Comparison of ENCODE assay signal across 8 cellular contexts in the genomic region with DNA sequence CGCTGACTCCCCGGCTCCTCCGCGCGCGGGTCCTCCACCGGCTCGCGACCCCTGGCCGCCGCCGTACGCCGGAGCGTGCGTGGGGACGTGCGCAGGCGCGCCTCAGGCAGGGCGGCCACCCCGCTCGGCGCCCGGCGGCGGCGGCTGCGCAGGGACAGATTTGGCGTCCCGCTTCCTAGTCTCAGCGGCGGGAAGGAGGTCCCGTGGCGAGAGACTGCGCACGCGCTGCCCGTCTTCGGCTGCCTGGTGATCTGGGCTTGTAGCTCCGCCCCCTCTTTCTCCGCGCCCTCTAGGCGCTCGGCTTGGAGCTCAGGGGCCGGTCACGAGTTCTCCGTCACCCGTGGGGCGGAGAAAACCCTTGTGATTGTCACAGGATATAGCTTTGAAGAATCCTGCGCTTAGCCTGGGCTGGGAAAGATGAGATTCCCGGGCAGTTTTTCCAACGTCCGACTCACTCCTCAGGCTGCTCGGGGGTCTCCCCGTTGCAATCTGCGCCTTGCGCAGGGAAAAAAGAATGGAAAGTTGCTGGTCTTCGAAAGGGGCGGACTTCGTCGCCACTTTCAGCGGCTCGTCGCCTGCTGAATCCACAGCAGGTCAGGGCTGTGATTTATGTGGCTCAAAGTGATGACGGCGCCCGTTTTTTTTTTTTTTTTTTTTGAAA. TPM values are rescaled to one million over a fixed set of nuclear protein-coding genes. Genes with fewer than 3 reads are reported as not detected.
DNase-seq lines count a peak whose midpoint lies in the region; ATAC-seq and TF ChIP-seq lines count a peak whose summit lies in the region.

A gene with protein sequence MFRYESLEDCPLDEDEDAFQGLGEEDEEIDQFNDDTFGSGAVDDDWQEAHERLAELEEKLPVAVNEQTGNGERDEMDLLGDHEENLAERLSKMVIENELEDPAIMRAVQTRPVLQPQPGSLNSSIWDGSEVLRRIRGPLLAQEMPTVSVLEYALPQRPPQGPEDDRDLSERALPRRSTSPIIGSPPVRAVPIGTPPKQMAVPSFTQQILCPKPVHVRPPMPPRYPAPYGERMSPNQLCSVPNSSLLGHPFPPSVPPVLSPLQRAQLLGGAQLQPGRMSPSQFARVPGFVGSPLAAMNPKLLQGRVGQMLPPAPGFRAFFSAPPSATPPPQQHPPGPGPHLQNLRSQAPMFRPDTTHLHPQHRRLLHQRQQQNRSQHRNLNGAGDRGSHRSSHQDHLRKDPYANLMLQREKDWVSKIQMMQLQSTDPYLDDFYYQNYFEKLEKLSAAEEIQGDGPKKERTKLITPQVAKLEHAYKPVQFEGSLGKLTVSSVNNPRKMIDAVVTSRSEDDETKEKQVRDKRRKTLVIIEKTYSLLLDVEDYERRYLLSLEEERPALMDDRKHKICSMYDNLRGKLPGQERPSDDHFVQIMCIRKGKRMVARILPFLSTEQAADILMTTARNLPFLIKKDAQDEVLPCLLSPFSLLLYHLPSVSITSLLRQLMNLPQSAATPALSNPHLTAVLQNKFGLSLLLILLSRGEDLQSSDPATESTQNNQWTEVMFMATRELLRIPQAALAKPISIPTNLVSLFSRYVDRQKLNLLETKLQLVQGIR (minus strand): TSS at position 88 of the 661 bp plus-strand sequence. CDS start 142 bp downstream, outside the sequence.

- no TSS peak for BruUV-seq in PC-9 (replicated peaks; lab: Mats Ljungman, UMichigan)

- peak within 1 kb of the TSS; percentile 94 for H2AFZ ChIP-seq in PC-9

- POLR2A ChIA-PET in PC-9 (lab: Charles Lee; ENCODE audit: unreplicated experiment) = interaction anchor here (0.5 to 1.0 kb wide), 15 partner anchors 20 to 1919 kb away, joined by 3 to 29 read pairs (median 8); partner anchors contain the start of gene OSBP

- no peaks in the 10 kb centered on the region for H3K27me3 ChIP-seq in PC-9 (ENCODE audit: insufficient read depth, low read depth)

- peak; percentile 91 for ATAC-seq in GM21619 (IDR thresholded peaks at IDR 0.05; ENCODE audit: unreplicated experiment)

- DNase-seq in DMS153 (lab: John Stamatoyannopoulos, UW) = peak; percentile 97
- DNase-seq in Jurkat, Clone E6-1 (ENCODE audit: low read depth, low spot score) = peak; percentile 97
- peak; percentile 95 to 99 for DNase-seq in PC-9
- DNase-seq in activated T-cell treated with anti-CD3 and anti-CD28 coated beads, Interleukin-2, amount 50 U/mL, for 1 hour = peak; percentile 98
- DNase-seq in epithelial cell of proximal tubule (ENCODE audit: low read depth) = peak; percentile 82
- peak; percentile 100 for DNase-seq in mucosa of gallbladder (ENCODE audit: low spot score)
- peak; percentile 97 to 98 for DNase-seq in stimulated activated CD8-positive, alpha-beta memory T cell treated with anti-CD3 and anti-CD28 coated beads, Interleukin-4, amount 100 ng/mL, for 4 hours (ENCODE audit: low read depth in 2 of 2, low spot score in 1 of 2)

- H3K27ac ChIP-seq in PC-9 = peak within 1 kb of the TSS; percentile 88

- peak within 1 kb of the TSS; percentile 84 for H3K4me2 ChIP-seq in PC-9

- H3F3A ChIP-seq in PC-9 (ENCODE audit: insufficient read depth, low read depth) = peaks cover 21% of the 10 kb centered on the region; the same call in 1 of the 2 replicates

- no peaks in the 10 kb centered on the region for H3K9me3 ChIP-seq in PC-9 (ENCODE audit: insufficient read depth, low read depth)

- peaks cover 25% of the 10 kb centered on the region for H3K4me1 ChIP-seq in PC-9 (replicated peaks; ENCODE audit: insufficient read depth)

- peaks cover 40% of the 10 kb centered on the region for H3K79me2 ChIP-seq in PC-9 (ENCODE audit: low read depth)

- peaks cover 11% of the 10 kb centered on the region for H4K20me1 ChIP-seq in PC-9 (ENCODE audit: insufficient read depth)

- TF ChIP-seq CTCF in PC-9 (conservative IDR thresholded peaks at IDR 0.05) = no peak
- TF ChIP-seq CTCF in epithelial cell of proximal tubule (conservative IDR thresholded peaks at IDR 0.05; ENCODE audit: low read depth, low read length) = no peak

- H3K36me3 ChIP-seq in PC-9 (ENCODE audit: low read depth) = peaks cover 19% of the 10 kb centered on the region

- CTCF ChIA-PET in PC-9 (lab: Charles Lee) = interaction anchor here (0.6 to 0.8 kb wide), 10 partner anchors 11 to 1887 kb away, joined by 3 to 12 read pairs (median 4); no protein-coding TSS in a partner anchor

- no peaks in the 10 kb centered on the region for H3K9me2 ChIP-seq in PC-9 (ENCODE audit: insufficient read depth)

- intact Hi-C loops in PC-9 (cut with micrococcal nuclease; ENCODE audit: unreplicated experiment) = loop anchor here (1.0 to 5.0 kb wide), 8 partner anchors 53 to 482 kb away; no protein-coding TSS in a partner anchor

- H3K4me3 ChIP-seq in Jurkat, Clone E6-1 (ENCODE audit: low read length) = peak within 1 kb of the TSS; percentile 86
- H3K4me3 ChIP-seq in PC-9 (peak within 1 kb of the TSS; percentile 81), epithelial cell of proximal tubule (ENCODE audit: low read depth, low read length) (peak within 1 kb of the TSS; percentile 87)

RNA-seq across cellular contexts. Expression of the gene that starts here (rescaled TPM):
- 33.2 TPM for polyA plus RNA-seq in Jurkat, Clone E6-1 (2012; ENCODE audit: insufficient read depth, insufficient read length)
- total RNA-seq in PC-9 (2021) = 33.5 and 55.0 TPM in 2 replicates
- 19.3 and 21.9 TPM in 2 replicates for total RNA-seq in epithelial cell of proximal tubule
- total RNA-seq in mucosa of gallbladder = 28.6 TPM

Comparison
In these comparisons a context has a peak if more than half of its experiments do, and no peak if none do; other contexts are left out.
1. Peak in every context shown above with its lines: DNase-seq, ATAC-seq, H3K4me3 ChIP-seq and H3K27ac ChIP-seq.